Comparison of ENCODE assay signal across 17 cellular contexts in genomic region chr2:9308186-9308955, GRCh38.
DNase-seq lines count a peak whose midpoint lies in the region; ATAC-seq, FAIRE-seq and TF ChIP-seq lines count a peak whose summit lies in the region.
"Had no signal": no experiment of that assay in that cellular context is flagged by ENCODE, and none has a peak within 500 bp of the region (broad histone marks: within the 10 kb centered on the region; RNA-seq: fewer than 3 reads in every experiment).

No MANE protein-coding gene starts in this region.

- H3K27ac ChIP-seq in MM.1S (ENCODE audit: low read length) (peak overlapping the region; percentile 90), dorsolateral prefrontal cortex (peak overlapping the region in 40 of 59 donors; percentile 0 to 81 (median 52))
- H3K27ac ChIP-seq: upper lobe of right lung had no signal

- CTCF ChIA-PET in activated CD8-positive, alpha-beta T cell treated with anti-CD3 and anti-CD28 coated beads for 36 hours (lab: Charles Lee): no interaction called here

- POLR2A ChIA-PET in activated CD8-positive, alpha-beta T cell treated with anti-CD3 and anti-CD28 coated beads for 36 hours (lab: Charles Lee): no interaction called here

- peak overlapping the region; percentile 71 for H3K4me2 ChIP-seq in MM.1S (ENCODE audit: low read depth, low read length)

- H3K4me3 ChIP-seq in MM.1S (ENCODE audit: low read length) (peak overlapping the region; percentile 52), dorsolateral prefrontal cortex (no peak overlapping the region)
- H3K4me3 ChIP-seq: upper lobe of right lung had no signal

- H2AFZ ChIP-seq in MM.1S (ENCODE audit: low read length): no peak overlapping the region

- FAIRE-seq in urothelium cell line (lab: Jason Lieb, UNC): no peak

- peak; percentile 48 for DNase-seq in A172 (ENCODE audit: low spot score)
- no peak for DNase-seq in MM.1S
- peak in 1 of 10 donors; percentile 28 for DNase-seq in dorsolateral prefrontal cortex
- no peak for DNase-seq in nephron progenitor cell
- no peak for DNase-seq in anterior cingulate cortex (lab: John Stamatoyannopoulos, UW)
- no peak for DNase-seq in activated CD8-positive, alpha-beta T cell treated with anti-CD3 and anti-CD28 coated beads for 36 hours
- DNase-seq in urothelium cell line (ENCODE audit: low spot score): no peak
- DNase-seq: activated CD4-positive, CD25-positive, alpha-beta regulatory T cell treated with anti-CD3 and anti-CD28 coated beads, Interleukin-2, amount 50 U/mL, for 72 hours; activated CD8-positive, alpha-beta memory T cell treated with anti-CD3 and anti-CD28 coated beads, Interleukin-2, amount 50 U/mL, for 4 hours; activated naive CD4-positive, alpha-beta T cell treated with anti-CD3 and anti-CD28 coated beads, Interleukin-2, amount 50 U/mL, for 16 hours; naive thymus-derived CD4-positive, alpha-beta T cell; NCI-H187; NCI-H526; upper lobe of right lung had no signal

- no peaks in the 10 kb centered on the region for H3K9me3 Mint-ChIP-seq in nephron progenitor cell
- H3K9me3 Mint-ChIP-seq in activated CD8-positive, alpha-beta T cell treated with anti-CD3 and anti-CD28 coated beads for 36 hours: no peaks in the 10 kb centered on the region
- H3K9me3 Mint-ChIP-seq: naive thymus-derived CD4-positive, alpha-beta T cell; T-helper 1 cell treated with Interleukin-12 subunit alpha and Interleukin-12 subunit beta and Interleukin-4 antibody, amounts not matched to agents 30 μg/mL and 1 μg/mL, for 36 hours had no signal

- no peak for TF ChIP-seq CTCF in MM.1S (IDR thresholded peaks at IDR 0.05; ENCODE audit: low read length)
- TF ChIP-seq CTCF in dorsolateral prefrontal cortex (IDR thresholded peaks at IDR 0.05 in 54 of 56, conservative IDR thresholded peaks at IDR 0.05 in 2 of 56; ENCODE audit: low read depth in 1 of 56, partially characterized antibody in 56 of 56): no peak
- no peak for TF ChIP-seq CTCF in nephron progenitor cell (IDR thresholded peaks at IDR 0.05)
- no peak for TF ChIP-seq CTCF in activated CD8-positive, alpha-beta T cell treated with anti-CD3 and anti-CD28 coated beads for 36 hours (IDR thresholded peaks at IDR 0.05)

- no peaks in the 10 kb centered on the region for H3K27me3 Mint-ChIP-seq in nephron progenitor cell (ENCODE audit: low read depth, poor library complexity)
- H3K27me3 Mint-ChIP-seq in activated CD8-positive, alpha-beta T cell treated with anti-CD3 and anti-CD28 coated beads for 36 hours: no peaks in the 10 kb centered on the region
- H3K27me3 Mint-ChIP-seq: naive thymus-derived CD4-positive, alpha-beta T cell had no signal

- H3K36me3 ChIP-seq in MM.1S (replicated peaks; ENCODE audit: insufficient read depth, low read length): no peaks in the 10 kb centered on the region
- H3K36me3 ChIP-seq: upper lobe of right lung had no signal

- H3K27me3 ChIP-seq in MM.1S (replicated peaks; ENCODE audit: insufficient read depth, low read length) (no peaks in the 10 kb centered on the region), dorsolateral prefrontal cortex (no peaks in the 10 kb centered on the region)
- H3K27me3 ChIP-seq: upper lobe of right lung had no signal

- H3K9ac ChIP-seq in MM.1S (ENCODE audit: low read length): peak overlapping the region; percentile 66; the same call in 1 of the 2 replicates

- peaks cover 13% of the 10 kb centered on the region for H3K4me1 Mint-ChIP-seq in nephron progenitor cell
- H3K4me1 Mint-ChIP-seq in activated CD8-positive, alpha-beta T cell treated with anti-CD3 and anti-CD28 coated beads for 36 hours (ENCODE audit: low read depth): no peaks in the 10 kb centered on the region

- H3K9me3 ChIP-seq in MM.1S (replicated peaks; ENCODE audit: insufficient read depth, low read length): no peaks in the 10 kb centered on the region
- H3K9me3 ChIP-seq: upper lobe of right lung had no signal

- H3K79me2 ChIP-seq in MM.1S (ENCODE audit: low read length): peaks cover 50% of the 10 kb centered on the region

- ATAC-seq in HG03469 (IDR thresholded peaks at IDR 0.05; ENCODE audit: unreplicated experiment): no peak
- no peak for ATAC-seq in activated CD8-positive, alpha-beta T cell treated with anti-CD3 and anti-CD28 coated beads for 36 hours
- ATAC-seq: left lobe of liver; naive thymus-derived CD4-positive, alpha-beta T cell; upper lobe of right lung had no signal

- H3K9me2 ChIP-seq in MM.1S (replicated peaks; ENCODE audit: insufficient read depth, low read length): no peaks in the 10 kb centered on the region

- peaks cover 8% of the 10 kb centered on the region for H3K36me3 Mint-ChIP-seq in nephron progenitor cell (ENCODE audit: low read depth)
- H3K36me3 Mint-ChIP-seq in activated CD8-positive, alpha-beta T cell treated with anti-CD3 and anti-CD28 coated beads for 36 hours (ENCODE audit: low read depth): no peaks in the 10 kb centered on the region
- H3K36me3 Mint-ChIP-seq: naive thymus-derived CD4-positive, alpha-beta T cell had no signal

- no peak overlapping the region for H3K4me3 Mint-ChIP-seq in nephron progenitor cell
- H3K4me3 Mint-ChIP-seq in activated CD8-positive, alpha-beta T cell treated with anti-CD3 and anti-CD28 coated beads for 36 hours: no peak overlapping the region
- H3K4me3 Mint-ChIP-seq: naive thymus-derived CD4-positive, alpha-beta T cell; T-helper 1 cell treated with Interleukin-12 subunit alpha and Interleukin-12 subunit beta and Interleukin-4 antibody, amounts not matched to agents 30 μg/mL and 1 μg/mL, for 36 hours had no signal

- peaks cover 23% of the 10 kb centered on the region for H3F3A ChIP-seq in MM.1S (ENCODE audit: insufficient read depth, low read length)

- intact Hi-C loops in dorsolateral prefrontal cortex (cut with DNase I): no loop called here
- intact Hi-C loops in activated CD8-positive, alpha-beta T cell treated with anti-CD3 and anti-CD28 coated beads for 36 hours (cut with micrococcal nuclease): no loop called here

- peak overlapping the region; percentile 59 for H3K27ac Mint-ChIP-seq in nephron progenitor cell
- no peak overlapping the region for H3K27ac Mint-ChIP-seq in activated CD8-positive, alpha-beta T cell treated with anti-CD3 and anti-CD28 coated beads for 36 hours
- H3K27ac Mint-ChIP-seq: naive thymus-derived CD4-positive, alpha-beta T cell; T-helper 1 cell treated with Interleukin-12 subunit alpha and Interleukin-12 subunit beta and Interleukin-4 antibody, amounts not matched to agents 30 μg/mL and 1 μg/mL, for 36 hours had no signal

- no peaks in the 10 kb centered on the region for H4K20me1 ChIP-seq in MM.1S (ENCODE audit: insufficient read depth, low read length)

- peaks cover 36% of the 10 kb centered on the region for H3K4me1 ChIP-seq in MM.1S (ENCODE audit: low read length)
